Comparison of ENCODE assay signal across 29 cellular contexts in the genomic region with DNA sequence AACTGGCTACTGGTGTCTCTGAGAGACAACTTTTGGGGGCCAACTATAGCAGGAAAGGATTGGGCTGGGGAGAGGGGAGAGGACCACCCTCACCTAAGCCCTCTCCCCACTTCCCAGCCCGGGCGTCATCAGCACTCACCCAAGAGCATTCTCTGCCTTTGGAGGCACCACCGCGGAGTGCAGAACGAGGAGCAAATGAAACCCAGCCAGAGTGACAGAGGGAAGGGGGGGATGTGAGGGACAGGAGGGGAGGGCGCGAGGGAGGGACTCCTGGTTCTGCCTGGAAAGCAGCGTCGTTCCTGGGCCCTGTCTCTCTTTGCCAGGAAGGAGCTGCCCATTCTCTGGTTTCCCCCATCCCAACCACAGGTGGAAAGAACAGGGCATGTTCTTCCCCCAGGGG. TPM values are rescaled to one million over a fixed set of nuclear protein-coding genes. Genes with fewer than 3 reads are reported as not detected.
"Had no signal": no experiment of that assay in that cellular context is flagged by ENCODE, and none has a peak within 500 bp of the region (broad histone marks: within the 10 kb centered on the region; RNA-seq: fewer than 3 reads in every experiment).

No MANE protein-coding gene starts in this region.

- ATAC-seq: activated CD4-positive, CD25-positive, alpha-beta regulatory T cell treated with anti-CD3 and anti-CD28 coated beads, Interleukin-2, amount 50 U/mL, for 24 hours; activated naive CD4-positive, alpha-beta T cell treated with anti-CD3 and anti-CD28 coated beads, Interleukin-2, amount 50 U/mL, for 72 hours; activated T-helper 17 cell treated with anti-CD3 and anti-CD28 coated beads, Interleukin-2, amount 50 U/mL, for 72 hours; gastrocnemius medialis; right lobe of liver had no signal

- H3K36me3 Mint-ChIP-seq: activated CD4-positive, alpha-beta memory T cell treated with anti-CD3 and anti-CD28 coated beads for 36 hours; activated naive CD4-positive, alpha-beta T cell treated with anti-CD3 and anti-CD28 coated beads, Interleukin-2, amount 50 U/mL, for 72 hours; naive B cell had no signal

- H3K4me3 Mint-ChIP-seq: activated CD4-positive, alpha-beta memory T cell treated with anti-CD3 and anti-CD28 coated beads for 36 hours; activated CD4-positive, alpha-beta T cell treated with anti-CD3 and anti-CD28 coated beads, Interleukin-2, amount 10 ng/mL, durations not matched to agents 24 days and 14 days; activated T-cell treated with anti-CD3 and anti-CD28 coated beads, Interleukin-2, amount 50 U/mL, for 24 hours; activated T-helper 17 cell treated with anti-CD3 and anti-CD28 coated beads, Interleukin-2, amount 50 U/mL, for 72 hours; stimulated activated naive CD8-positive, alpha-beta T cell treated with anti-CD3 and anti-CD28 coated beads, Interleukin-15, Interleukin-2, amounts not matched to agents 100 ng/mL and 50 ng/mL, for 24 hours; T-helper 1 cell treated with Interleukin-12 subunit alpha and Interleukin-12 subunit beta and Interleukin-4 antibody, amounts not matched to agents 30 μg/mL and 1 μg/mL, for 36 hours had no signal

- H3K4me1 Mint-ChIP-seq: activated CD4-positive, alpha-beta T cell treated with anti-CD3 and anti-CD28 coated beads, Interleukin-2, amount 10 ng/mL, durations not matched to agents 24 days and 14 days; activated T-helper 17 cell treated with anti-CD3 and anti-CD28 coated beads, Interleukin-2, amount 50 U/mL, for 72 hours had no signal

- H3K4me3 ChIP-seq: esophagus squamous epithelium, gastrocnemius medialis, left ventricle myocardium inferior, lung, right lobe of liver, skin epidermis, thoracic aorta, uterus had no signal

- H3K9me3 Mint-ChIP-seq: activated CD4-positive, alpha-beta memory T cell treated with anti-CD3 and anti-CD28 coated beads for 36 hours; activated CD4-positive, alpha-beta T cell treated with anti-CD3 and anti-CD28 coated beads, Interleukin-2, amount 10 ng/mL, durations not matched to agents 24 days and 14 days; activated naive CD4-positive, alpha-beta T cell treated with anti-CD3 and anti-CD28 coated beads, Interleukin-2, amount 50 U/mL, for 72 hours; activated T-cell treated with anti-CD3 and anti-CD28 coated beads, Interleukin-2, amount 50 U/mL, for 24 hours; activated T-helper 17 cell treated with anti-CD3 and anti-CD28 coated beads, Interleukin-2, amount 50 U/mL, for 72 hours; stimulated activated naive CD8-positive, alpha-beta T cell treated with anti-CD3 and anti-CD28 coated beads, Interleukin-15, Interleukin-2, amounts not matched to agents 100 ng/mL and 50 ng/mL, for 24 hours; T-helper 1 cell treated with Interleukin-12 subunit alpha and Interleukin-12 subunit beta and Interleukin-4 antibody, amounts not matched to agents 30 μg/mL and 1 μg/mL, for 36 hours had no signal

- H3K27ac Mint-ChIP-seq: activated CD4-positive, alpha-beta memory T cell treated with anti-CD3 and anti-CD28 coated beads for 36 hours; activated CD4-positive, alpha-beta T cell treated with anti-CD3 and anti-CD28 coated beads, Interleukin-2, amount 10 ng/mL, durations not matched to agents 24 days and 14 days; activated T-cell treated with anti-CD3 and anti-CD28 coated beads, Interleukin-2, amount 50 U/mL, for 24 hours; activated T-helper 17 cell treated with anti-CD3 and anti-CD28 coated beads, Interleukin-2, amount 50 U/mL, for 72 hours; naive B cell; stimulated activated naive CD8-positive, alpha-beta T cell treated with anti-CD3 and anti-CD28 coated beads, Interleukin-15, Interleukin-2, amounts not matched to agents 100 ng/mL and 50 ng/mL, for 24 hours; T-helper 1 cell treated with Interleukin-12 subunit alpha and Interleukin-12 subunit beta and Interleukin-4 antibody, amounts not matched to agents 30 μg/mL and 1 μg/mL, for 36 hours had no signal

- DNase-seq: activated CD4-positive, alpha-beta memory T cell treated with anti-CD3 and anti-CD28 coated beads for 36 hours; activated CD4-positive, alpha-beta T cell treated with anti-CD3 and anti-CD28 coated beads, Interleukin-2, amount 10 ng/mL, durations not matched to agents 24 days and 14 days; activated CD8-positive, alpha-beta memory T cell treated with anti-CD3 and anti-CD28 coated beads, Interleukin-2, amount 50 U/mL, for 48 hours; activated gamma-delta T cell treated with Interleukin-2 at 50 U/mL for 16 hours; activated T-cell treated with anti-CD3 and anti-CD28 coated beads, Interleukin-2, amount 50 U/mL, for 24 hours; dermis blood vessel endothelial cell; effector CD4-positive, alpha-beta T cell; esophagus squamous epithelium; gastrocnemius medialis; glutamatergic neuron; left ventricle myocardium inferior; naive B cell; occipital lobe; right lobe of liver; stimulated activated CD4-positive, alpha-beta T cell treated with anti-CD3 and anti-CD28 coated beads, Interleukin-12 subunit alpha, Interleukin-12 subunit beta, amount 100 ng/mL, for 4 hours; stimulated activated CD4-positive, alpha-beta T cell treated with anti-CD3 and anti-CD28 coated beads, Interleukin-4, amount 100 ng/mL, for 1 hour; T-helper 9 cell; trophoblast cell; uterus had no signal

RNA-seq across cellular contexts. Expression of gene ZNF385C, which starts 44.6 kb away (rescaled TPM):
- total RNA-seq: dermis blood vessel endothelial cell, mesenteric fat pad, pulmonary artery endothelial cell, thoracic aorta had no signal
